In genomic region chr12:77374687-77375086, GRCh38 we compare ENCODE assay signal across 5 cellular contexts.
"Had no signal": no experiment of that assay in that cellular context is flagged by ENCODE, and none has a peak within 500 bp of the region (broad histone marks: within the 10 kb centered on the region; RNA-seq: fewer than 3 reads in every experiment).

No MANE protein-coding gene starts in this region.

- DNase-seq: H9, HCEC 1CT had no signal

- H3K9me3 Mint-ChIP-seq: GM23338, H9 had no signal

- H3K4me3 Mint-ChIP-seq: GM23338, H9, IgD-negative memory B cell had no signal

- H3K27ac Mint-ChIP-seq: GM23338, H9, IgD-negative memory B cell had no signal

- H3K4me3 ChIP-seq: GM23338 had no signal

- ATAC-seq: GM23338, HepG2 had no signal

- H3K4me1 Mint-ChIP-seq: H9, IgD-negative memory B cell had no signal

- H3K36me3 Mint-ChIP-seq: IgD-negative memory B cell had no signal
